In genomic region chr5:134948929-134949328, GRCh38 we compare ENCODE assay signal across 16 cellular contexts. TPM values are rescaled to one million over a fixed set of nuclear protein-coding genes. Genes with fewer than 3 reads are reported as not detected.
DNase-seq lines count a peak whose midpoint lies in the region; ATAC-seq and TF ChIP-seq lines count a peak whose summit lies in the region.
"Had no signal": no experiment of that assay in that cellular context is flagged by ENCODE, and none has a peak within 500 bp of the region (broad histone marks: within the 10 kb centered on the region; RNA-seq: fewer than 3 reads in every experiment).

No MANE protein-coding gene starts in this region.

- TF ChIP-seq CTCF in left ventricle myocardium inferior (IDR thresholded peaks at IDR 0.05; ENCODE audit: borderline replicate concordance) (no peak), brain microvascular endothelial cell (IDR thresholded peaks at IDR 0.05; ENCODE audit: low read depth, low read length, missing control alignments) (no peak), glutamatergic neuron (IDR thresholded peaks at IDR 0.05; ENCODE audit: partially characterized antibody, unreplicated experiment) (no peak)

- intact Hi-C loops in Right ventricle myocardium superior (cut with DNase I), result no loop called here
- intact Hi-C loops in left ventricle myocardium inferior (cut with micrococcal nuclease), result no loop called here

- H3K27me3 ChIP-seq in left ventricle myocardium inferior (ENCODE audit: low read depth), result no peaks in the 10 kb centered on the region
- H3K27me3 ChIP-seq in brain microvascular endothelial cell (replicated peaks), result no peaks in the 10 kb centered on the region

- H3K4me3 ChIP-seq in left ventricle myocardium inferior (no peak overlapping the region), brain microvascular endothelial cell (ENCODE audit: low read depth, low read length) (no peak overlapping the region)

- H3K9me3 ChIP-seq in left ventricle myocardium inferior (replicated peaks), result peaks cover 5% of the 10 kb centered on the region

- H3K27me3 Mint-ChIP-seq in glutamatergic neuron (ENCODE audit: unreplicated experiment), result no peaks in the 10 kb centered on the region
- H3K27me3 Mint-ChIP-seq: activated CD4-positive, alpha-beta T cell treated with anti-CD3 and anti-CD28 coated beads, Interleukin-2, amount 10 ng/mL, durations not matched to agents 24 days and 14 days had no signal

- no peak for DNase-seq in Right ventricle myocardium superior
- DNase-seq in left ventricle myocardium inferior, result no peak
- DNase-seq in brain microvascular endothelial cell, result peak; percentile 21
- peak; percentile 14 for DNase-seq in glomerular visceral epithelial cell (ENCODE audit: extremely low spot score)
- DNase-seq in stimulated activated CD4-positive, alpha-beta T cell treated with anti-CD3 and anti-CD28 coated beads, Interleukin-1b, Interleukin-23, amount 100 ng/mL, for 48 hours, result no peak
- DNase-seq in NCI-H1105 (lab: John Stamatoyannopoulos, UW), result no peak
- no peak for DNase-seq in glutamatergic neuron
- no peak for DNase-seq in SIG-M5 (lab: John Stamatoyannopoulos, UW)
- DNase-seq: activated CD4-positive, alpha-beta T cell treated with anti-CD3 and anti-CD28 coated beads, Interleukin-2, amount 10 ng/mL, durations not matched to agents 24 days and 14 days; activated T-cell treated with anti-CD3 and anti-CD28 coated beads, Interleukin-2, amount 50 U/mL, for 72 hours; anterior cingulate cortex; midbrain; NCI-H1694 treated with DMSO at 0.1 percent for 48 hours; NCI-H526; T-helper 2 cell had no signal

- no peak overlapping the region for H3K27ac ChIP-seq in left ventricle myocardium inferior (replicated peaks)
- no peak overlapping the region for H3K27ac ChIP-seq in brain microvascular endothelial cell

- no peaks in the 10 kb centered on the region for H3K9me3 Mint-ChIP-seq in glutamatergic neuron (ENCODE audit: unreplicated experiment)
- H3K9me3 Mint-ChIP-seq: activated CD4-positive, alpha-beta T cell treated with anti-CD3 and anti-CD28 coated beads, Interleukin-2, amount 10 ng/mL, durations not matched to agents 24 days and 14 days; activated T-cell treated with anti-CD3 and anti-CD28 coated beads, Interleukin-2, amount 50 U/mL, for 72 hours had no signal

- peak; percentile 34 for ATAC-seq in Right ventricle myocardium superior (ENCODE audit: poor library complexity)
- ATAC-seq: activated T-cell treated with anti-CD3 and anti-CD28 coated beads, Interleukin-2, amount 50 U/mL, for 72 hours; Panc1 had no signal

- peaks cover 5% of the 10 kb centered on the region for H3K4me1 Mint-ChIP-seq in glutamatergic neuron (ENCODE audit: low read depth, unreplicated experiment)
- H3K4me1 Mint-ChIP-seq: activated CD4-positive, alpha-beta T cell treated with anti-CD3 and anti-CD28 coated beads, Interleukin-2, amount 10 ng/mL, durations not matched to agents 24 days and 14 days had no signal

- H3K27ac Mint-ChIP-seq in glutamatergic neuron (ENCODE audit: unreplicated experiment), result no peak overlapping the region
- H3K27ac Mint-ChIP-seq: activated CD4-positive, alpha-beta T cell treated with anti-CD3 and anti-CD28 coated beads, Interleukin-2, amount 10 ng/mL, durations not matched to agents 24 days and 14 days; activated T-cell treated with anti-CD3 and anti-CD28 coated beads, Interleukin-2, amount 50 U/mL, for 72 hours had no signal

- no peak overlapping the region for H3K4me3 Mint-ChIP-seq in glutamatergic neuron (ENCODE audit: unreplicated experiment)
- H3K4me3 Mint-ChIP-seq: activated CD4-positive, alpha-beta T cell treated with anti-CD3 and anti-CD28 coated beads, Interleukin-2, amount 10 ng/mL, durations not matched to agents 24 days and 14 days; activated T-cell treated with anti-CD3 and anti-CD28 coated beads, Interleukin-2, amount 50 U/mL, for 72 hours had no signal

- in situ Hi-C loops in brain microvascular endothelial cell (cut with HindIII; ENCODE audit: low pct_ligation_motif_present, low sequenced_read_pairs), result no loop called here

- no peaks in the 10 kb centered on the region for H3K36me3 Mint-ChIP-seq in glutamatergic neuron (ENCODE audit: unreplicated experiment)

- peaks cover 13% of the 10 kb centered on the region for H3K4me1 ChIP-seq in left ventricle myocardium inferior

- H3K36me3 ChIP-seq in left ventricle myocardium inferior (peaks cover 2% of the 10 kb centered on the region), brain microvascular endothelial cell (replicated peaks) (no peaks in the 10 kb centered on the region)

RNA-seq across cellular contexts. Expression of gene CATSPER3, which starts 18.8 kb away (rescaled TPM):
- total RNA-seq in Right ventricle myocardium superior, result 0.32 TPM
- total RNA-seq in left ventricle myocardium inferior, result 0.49 TPM
- total RNA-seq in glutamatergic neuron (ENCODE audit: unreplicated experiment), result 0.54 TPM

RNA-seq across cellular contexts. Expression of gene PCBD2, which starts 44.0 kb away (rescaled TPM):
- 28.9 TPM for total RNA-seq in Right ventricle myocardium superior
- 26.3 TPM for total RNA-seq in left ventricle myocardium inferior
- total RNA-seq in glutamatergic neuron (ENCODE audit: unreplicated experiment), result 9.9 TPM

Comparison
In these comparisons a context has a peak if more than half of its experiments do, and no peak if none do; other contexts are left out.
1. DNase-seq: peak in brain microvascular endothelial cell (single experiment) and glomerular visceral epithelial cell (single experiment); none in Right ventricle myocardium superior (single experiment), left ventricle myocardium inferior (single experiment), stimulated activated CD4-positive, alpha-beta T cell treated with anti-CD3 and anti-CD28 coated beads, Interleukin-1b, Interleukin-23, amount 100 ng/mL, for 48 hours (single experiment), NCI-H1105 (single experiment), glutamatergic neuron (single experiment) and SIG-M5 (single experiment).